7 cellular contexts compared by ENCODE assay signal in the genomic region with DNA sequence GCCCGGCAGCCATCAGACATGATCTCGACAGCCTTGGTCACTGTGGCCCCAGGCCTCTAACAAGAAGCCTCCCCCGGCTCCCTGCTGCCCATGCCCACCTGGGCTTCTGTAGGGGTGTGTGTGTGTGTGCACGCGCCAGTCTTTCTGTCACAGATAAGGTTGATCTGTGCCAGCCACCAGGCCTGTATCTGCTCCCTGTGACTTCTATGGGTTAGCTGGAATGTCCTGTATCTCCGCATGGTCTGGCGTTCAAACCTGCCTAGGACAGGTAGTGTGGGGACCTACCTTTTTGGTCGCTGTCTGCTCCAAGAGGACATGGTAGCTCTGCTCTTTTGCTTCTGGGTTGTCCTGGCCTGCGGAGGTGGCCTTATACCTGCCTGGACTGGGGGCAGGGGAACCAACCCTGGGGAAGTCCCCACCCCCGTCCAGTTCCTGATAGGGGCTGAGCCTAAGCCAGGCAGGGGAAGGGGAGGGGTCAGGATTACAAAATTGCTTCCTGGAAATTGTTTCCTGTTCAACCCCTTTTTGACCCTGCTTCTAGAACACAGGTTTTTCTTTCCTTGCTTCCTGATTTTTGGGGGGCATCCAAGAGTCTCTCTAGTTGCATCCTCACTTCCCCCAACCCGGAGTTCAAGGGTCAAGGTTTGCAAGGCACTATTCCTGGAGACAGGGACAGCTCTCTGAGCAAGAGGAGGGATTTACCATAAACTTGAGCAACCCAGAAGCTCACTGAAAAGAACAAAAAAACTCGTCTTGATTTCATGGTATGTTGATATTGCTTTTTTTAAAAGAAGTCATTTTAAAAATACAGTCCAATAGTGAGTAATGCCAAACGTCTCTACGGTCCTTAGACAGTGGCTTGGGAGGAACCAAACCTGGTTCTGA. TPM values are rescaled to one million over a fixed set of nuclear protein-coding genes. Genes with fewer than 3 reads are reported as not detected.
A peak's percentile ranks its signal among the peaks of the same experiment; 100 is the strongest.
DNase-seq lines count a peak whose midpoint lies in the region; ATAC-seq and TF ChIP-seq lines count a peak whose summit lies in the region.

A gene with protein sequence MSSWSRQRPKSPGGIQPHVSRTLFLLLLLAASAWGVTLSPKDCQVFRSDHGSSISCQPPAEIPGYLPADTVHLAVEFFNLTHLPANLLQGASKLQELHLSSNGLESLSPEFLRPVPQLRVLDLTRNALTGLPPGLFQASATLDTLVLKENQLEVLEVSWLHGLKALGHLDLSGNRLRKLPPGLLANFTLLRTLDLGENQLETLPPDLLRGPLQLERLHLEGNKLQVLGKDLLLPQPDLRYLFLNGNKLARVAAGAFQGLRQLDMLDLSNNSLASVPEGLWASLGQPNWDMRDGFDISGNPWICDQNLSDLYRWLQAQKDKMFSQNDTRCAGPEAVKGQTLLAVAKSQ (minus strand): TSS at position 340 of the 885 bp plus-strand sequence. CDS start 23 bp downstream, at position 317.

- no peak within 1 kb of the TSS for H3K27ac ChIP-seq in effector memory CD4-positive, alpha-beta T cell (ENCODE audit: insufficient read depth, low read length, poor library complexity, severe bottlenecking)

- H3K9me3 ChIP-seq in effector memory CD4-positive, alpha-beta T cell (ENCODE audit: control insufficient read depth, low read length) = no peaks in the 10 kb centered on the region

- intact Hi-C loops in sciatic nerve (cut with DNase I) = loop anchor here (10.0 kb wide), 1 partner anchor 475 kb away; no protein-coding TSS in a partner anchor

- H3K4me1 ChIP-seq in effector memory CD4-positive, alpha-beta T cell (ENCODE audit: control insufficient read depth, insufficient read depth, low read length, poor library complexity, severe bottlenecking) = peaks cover 3% of the 10 kb centered on the region

- H3K36me3 ChIP-seq in effector memory CD4-positive, alpha-beta T cell (ENCODE audit: control insufficient read depth, insufficient read depth, low read length) = no peaks in the 10 kb centered on the region

- H3K27me3 ChIP-seq in effector memory CD4-positive, alpha-beta T cell (replicated peaks; ENCODE audit: control insufficient read depth, insufficient read depth, low read length, poor library complexity, severe bottlenecking) = no peaks in the 10 kb centered on the region

- ATAC-seq in sciatic nerve = peak; percentile 41

- DNase-seq in GM19240 (ENCODE audit: insufficient read length, low spot score) (peak; percentile 59), NOMO-1 treated with DMSO at 0.1 percent for 48 hours (lab: John Stamatoyannopoulos, UW; ENCODE audit: unreplicated experiment) (peak; percentile 89), fibroblast of pulmonary artery (ENCODE audit: low read depth) (peak; percentile 79), sciatic nerve (ENCODE audit: low spot score) (no peak), LoVo (ENCODE audit: low spot score) (no peak), DMS53 treated with DMSO at 0.1 percent for 48 hours (lab: John Stamatoyannopoulos, UW; ENCODE audit: unreplicated experiment) (no peak)
- DNase-seq in effector memory CD4-positive, alpha-beta T cell = no peak

- TF ChIP-seq CTCF in fibroblast of pulmonary artery (IDR thresholded peaks at IDR 0.05; ENCODE audit: low read length, missing control alignments) = no peak

- H3K4me3 ChIP-seq in fibroblast of pulmonary artery (replicated peaks; ENCODE audit: low read depth, low read length) = no peak within 1 kb of the TSS
- H3K4me3 ChIP-seq in effector memory CD4-positive, alpha-beta T cell (ENCODE audit: insufficient read depth, low read depth, low read length, poor library complexity, severe bottlenecking) = no peak within 1 kb of the TSS

RNA-seq across cellular contexts. Expression of the gene that starts here (rescaled TPM):
- total RNA-seq in sciatic nerve = 2.9 TPM

Comparison
In these comparisons a context has a peak if more than half of its experiments do, and no peak if none do; other contexts are left out.
1. DNase-seq: peak in GM19240 (single experiment), NOMO-1 treated with DMSO at 0.1 percent for 48 hours (single experiment) and fibroblast of pulmonary artery (single experiment); none in sciatic nerve (single experiment), LoVo (single experiment), effector memory CD4-positive, alpha-beta T cell (0 of 3) and DMS53 treated with DMSO at 0.1 percent for 48 hours (single experiment).